In genomic region chr6:26422329-26422728, GRCh38 we compare ENCODE assay signal across 9 cellular contexts. TPM values are rescaled to one million over a fixed set of nuclear protein-coding genes. Genes with fewer than 3 reads are reported as not detected.
DNase-seq lines count a peak whose midpoint lies in the region; ATAC-seq, FAIRE-seq and TF ChIP-seq lines count a peak whose summit lies in the region.
"Had no signal": no experiment of that assay in that cellular context is flagged by ENCODE, and none has a peak within 500 bp of the region (broad histone marks: within the 10 kb centered on the region; RNA-seq: fewer than 3 reads in every experiment).

No MANE protein-coding gene starts in this region.

- H3K9me3 ChIP-seq in HepG2 (ENCODE audit: low read length) (peaks cover 13% of the 10 kb centered on the region), right lobe of liver (no peaks in the 10 kb centered on the region), hepatocyte (ENCODE audit: low read depth) (no peaks in the 10 kb centered on the region)

- POLR2A ChIA-PET in HepG2 (lab: Yijun Ruan, JAX) = interaction anchor here (1.1 kb wide), 1 partner anchor 40 kb away, joined by 3 read pairs; the partner anchor contains the start of gene BTN2A2

- CTCF ChIA-PET in HepG2 (lab: Yijun Ruan, JAX; ENCODE audit: low intra/inter-chr PET ratio, low total read pairs) = no interaction called here

- intact Hi-C loops in HepG2 (cut with micrococcal nuclease; ENCODE audit: unreplicated experiment) (no loop called here), right lobe of liver (cut with DNase I) (no loop called here)

- TF ChIP-seq POLR2A in HepG2 (IDR thresholded peaks at IDR 0.05; ENCODE audit: insufficient read depth in 1 of 2, low read depth in 2 of 2, low read length in 2 of 2) = no peak
- TF ChIP-seq POLR2A in right lobe of liver (IDR thresholded peaks at IDR 0.05) = no peak

- no peak overlapping the region for H2AFZ ChIP-seq in HepG2 (ENCODE audit: low read length)
- H2AFZ ChIP-seq in hepatocyte = no peak overlapping the region

- H3K9me2 ChIP-seq in hepatocyte (replicated peaks; ENCODE audit: insufficient read depth) = no peaks in the 10 kb centered on the region

- no peak overlapping the region for H3K27ac ChIP-seq in HepG2 (ENCODE audit: extremely low read length, insufficient read depth, low read length)
- no peak overlapping the region for H3K27ac ChIP-seq in right lobe of liver
- H3K27ac ChIP-seq in hepatocyte = no peak overlapping the region

- H4K20me1 ChIP-seq in HepG2 (ENCODE audit: insufficient read depth, low read length) (no peaks in the 10 kb centered on the region), hepatocyte (ENCODE audit: insufficient read depth, poor library complexity, severe bottlenecking) (no peaks in the 10 kb centered on the region)

- H3K36me3 ChIP-seq in HepG2 (replicated peaks in 1 of 2; ENCODE audit: control insufficient read depth in 1 of 2, insufficient read depth in 2 of 2, low read length in 2 of 2) (0 out of 5 replicates have a peak, but pooled peaks cover 0 to 9% of the 10 kb centered on the region in 2 experiments), right lobe of liver (no peaks in the 10 kb centered on the region), hepatocyte (replicated peaks; ENCODE audit: insufficient read depth, low read depth) (no peaks in the 10 kb centered on the region)

- peak overlapping the region; percentile 84; the same call in 1 of the 2 replicates for H3K9ac ChIP-seq in HepG2 (ENCODE audit: insufficient read depth, low read depth, low read length)

- TF ChIP-seq EP300 in HepG2 (IDR thresholded peaks at IDR 0.05; ENCODE audit: low read depth in 2 of 2, low read length in 2 of 2) (no peak), HepG2 (CRISPR knock-in tag; IDR thresholded peaks at IDR 0.05; ENCODE audit: borderline replicate concordance) (no peak)

- H3K4me2 ChIP-seq in HepG2 (ENCODE audit: low read depth, low read length) = peak overlapping the region; percentile 98
- H3K4me2 ChIP-seq in hepatocyte = peak overlapping the region; percentile 64

- FAIRE-seq in HepG2 (lab: Jason Lieb, UNC) = no peak

- 89% methylated on average over 3 of the region's 3 CpGs for WGBS in HepG2 (ENCODE audit: low lambda C conversion rate)
- WGBS in right lobe of liver (ENCODE audit: insufficient coverage, low coverage, low lambda C conversion rate, missing lambda C conversion rate) = 96% methylated on average over 3 of the region's 3 CpGs
- WGBS in hepatocyte (ENCODE audit: low lambda C conversion rate, missing lambda C conversion rate) = 89% methylated on average over 3 of the region's 3 CpGs

- BruUV-seq in HepG2 (replicated peaks; lab: Mats Ljungman, UMichigan) = no TSS peak

- in situ Hi-C loops in HepG2 (cut with HindIII; ENCODE audit: extremely low pct_ligation_motif_present, low pct_unique_long_range_greater_than_20kb) = loop anchor here (5.0 kb wide), 1 partner anchor 80 kb away; no protein-coding TSS in a partner anchor

- peaks cover 48% of the 10 kb centered on the region for H3K4me1 ChIP-seq in HepG2 (ENCODE audit: insufficient read depth, low read length)
- H3K4me1 ChIP-seq in right lobe of liver = peaks cover 0 to 13% (median 0%) of the 10 kb centered on the region in 4 donors
- H3K4me1 ChIP-seq in hepatocyte (ENCODE audit: insufficient read depth) = peaks cover 6% of the 10 kb centered on the region

- TF ChIP-seq RAD21 in HepG2 (CRISPR knock-in tag; IDR thresholded peaks at IDR 0.05) = no peak

- no peak for DNase-seq in HepG2 (ENCODE audit: low spot score)
- no peak for DNase-seq in right lobe of liver
- no peak for DNase-seq in hepatocyte (ENCODE audit: low spot score)
- DNase-seq in activated CD8-positive, alpha-beta memory T cell treated with anti-CD3 and anti-CD28 coated beads, Interleukin-2, amount 50 U/mL, for 48 hours = no peak
- DNase-seq: activated CD8-positive, alpha-beta memory T cell treated with anti-CD3 and anti-CD28 coated beads for 24 hours; NCI-H1092 treated with DMSO at 0.1 percent for 48 hours; stimulated activated CD4-positive, alpha-beta T cell treated with anti-CD3 and anti-CD28 coated beads, Interleukin-1b, Interleukin-23, amount 100 ng/mL, for 48 hours had no signal

- ATAC-seq in HepG2 = no peak
- ATAC-seq in right lobe of liver = no peak
- ATAC-seq in GM18861 (IDR thresholded peaks at IDR 0.05; ENCODE audit: unreplicated experiment) = no peak
- no peak for ATAC-seq in GM19455 (IDR thresholded peaks at IDR 0.05; ENCODE audit: unreplicated experiment)

- H3K27me3 ChIP-seq in HepG2 (ENCODE audit: control insufficient read depth in 1 of 2, insufficient read depth in 2 of 2, low read length in 2 of 2) = no peaks in the 10 kb centered on the region; a peak in 1 of 5 replicates
- no peaks in the 10 kb centered on the region for H3K27me3 ChIP-seq in right lobe of liver
- H3K27me3 ChIP-seq in hepatocyte = no peaks in the 10 kb centered on the region

- no peaks in the 10 kb centered on the region for H3K79me2 ChIP-seq in HepG2 (ENCODE audit: insufficient read depth, low read length)
- peaks cover 15% of the 10 kb centered on the region for H3K79me2 ChIP-seq in hepatocyte

- TF ChIP-seq CTCF in HepG2 (CRISPR knock-in tag; IDR thresholded peaks at IDR 0.05) (no peak), right lobe of liver (IDR thresholded peaks at IDR 0.05) (no peak), hepatocyte (IDR thresholded peaks at IDR 0.05; ENCODE audit: poor library complexity) (no peak)

- H3K4me3 ChIP-seq in HepG2 (replicated peaks in 1 of 3; ENCODE audit: insufficient read depth in 1 of 3, low read depth in 2 of 3, low read length in 3 of 3) (peak overlapping the region in 2 of 3 experiments; percentile 80 to 85; a peak in 4 of 6 replicates), right lobe of liver (no peak overlapping the region), hepatocyte (peak overlapping the region; percentile 45)

RNA-seq across cellular contexts. Expression of gene BTN3A3, which starts 18.0 kb away (rescaled TPM):
- total RNA-seq in HepG2 (2016; rRNA removed; fragmentation: Illumina TruSeq; extraction: Trizol) (2.9 and 4.3 TPM in 2 replicates), right lobe of liver (10 to 100 TPM in 3 of 6 experiments, 1 to 10 TPM in 3; 5.2 to 13.8 (median 9.1) TPM), hepatocyte (3.8 and 7.5 TPM in 2 replicates)
- total RNA-seq in HepG2 (2016; cell fraction: cytosol; rRNA removed; fragmentation: Illumina TruSeq; extraction: Trizol; ENCODE audit: low read depth) = 1.1 and 1.8 TPM in 2 replicates
- 4.0 and 5.3 TPM in 2 replicates for total RNA-seq in HepG2 (2016; cell fraction: insoluble cytoplasmic fraction; rRNA removed; fragmentation: Illumina TruSeq; extraction: Trizol)
- total RNA-seq in HepG2 (2016; cell fraction: membrane; rRNA removed; fragmentation: Illumina TruSeq; extraction: Trizol) = 1.1 and 2.7 TPM in 2 replicates
- total RNA-seq in HepG2 (2016; cell fraction: nucleus; rRNA removed; fragmentation: Illumina TruSeq; extraction: Trizol) = 10.3 and 12.7 TPM in 2 replicates
- polyA plus RNA-seq in HepG2 (2011; rRNA removed) (5.0 and 6.3 TPM in 2 replicates), hepatocyte (3.9 and 4.3 TPM in 2 replicates)
- polyA plus RNA-seq in HepG2 (2011; cell fraction: cytosol; rRNA removed) = 2.3 and 3.7 TPM in 2 replicates
- polyA plus RNA-seq in HepG2 (2011; cell fraction: nucleus; rRNA removed) = 12.9 and 22.9 TPM in 2 replicates
- 3.7 and 5.2 TPM in 2 replicates for polyA plus RNA-seq in HepG2 (2012)
- polyA plus RNA-seq in HepG2 (2016; cell fraction: cytosol; fragmentation: Illumina TruSeq; extraction: Trizol; ENCODE audit: low read depth) = 0.26 and 0.36 TPM in 2 replicates
- 1.9 and 2.2 TPM in 2 replicates for polyA plus RNA-seq in HepG2 (2016; cell fraction: insoluble cytoplasmic fraction; fragmentation: Illumina TruSeq; extraction: Trizol; ENCODE audit: low read depth)
- 0.65 and 0.73 TPM in 2 replicates for polyA plus RNA-seq in HepG2 (2016; cell fraction: membrane; fragmentation: Illumina TruSeq; extraction: Trizol; ENCODE audit: low read depth)
- polyA plus RNA-seq in HepG2 (2016; cell fraction: nucleus; fragmentation: Illumina TruSeq; extraction: Trizol; ENCODE audit: insufficient read depth, low read depth) = 13.4 and 14.1 TPM in 2 replicates
- 8.0 and 29.3 TPM in 2 replicates for polyA minus RNA-seq in HepG2 (2011; rRNA and poly(A)+ RNA removed; ENCODE audit: low replicate concordance)
- 1.1 and 1.4 TPM in 2 replicates for polyA minus RNA-seq in HepG2 (2011; cell fraction: cytosol; rRNA and poly(A)+ RNA removed)
- 10.0 and 27.5 TPM in 2 replicates for polyA minus RNA-seq in HepG2 (2011; cell fraction: nucleus; rRNA and poly(A)+ RNA removed)

RNA-seq across cellular contexts. Expression of gene BTN3A1, which starts 20.3 kb away (rescaled TPM):
- total RNA-seq in HepG2 (2016; rRNA removed; fragmentation: Illumina TruSeq; extraction: Trizol) (8.1 and 13.3 TPM in 2 replicates), right lobe of liver (10 to 100 TPM in 4 of 6 experiments, 1 to 10 TPM in 2; 9.0 to 15.9 (median 10.6) TPM), hepatocyte (18.4 and 20.4 TPM in 2 replicates)
- total RNA-seq in HepG2 (2016; cell fraction: cytosol; rRNA removed; fragmentation: Illumina TruSeq; extraction: Trizol; ENCODE audit: low read depth) = 3.0 and 3.2 TPM in 2 replicates
- total RNA-seq in HepG2 (2016; cell fraction: insoluble cytoplasmic fraction; rRNA removed; fragmentation: Illumina TruSeq; extraction: Trizol) = 8.0 and 11.8 TPM in 2 replicates
- 7.8 and 8.0 TPM in 2 replicates for total RNA-seq in HepG2 (2016; cell fraction: membrane; rRNA removed; fragmentation: Illumina TruSeq; extraction: Trizol)
- total RNA-seq in HepG2 (2016; cell fraction: nucleus; rRNA removed; fragmentation: Illumina TruSeq; extraction: Trizol) = 15.9 and 17.1 TPM in 2 replicates
- polyA plus RNA-seq in HepG2 (2011; rRNA removed) (14.0 and 17.0 TPM in 2 replicates), hepatocyte (10.9 and 12.9 TPM in 2 replicates)
- polyA plus RNA-seq in HepG2 (2011; cell fraction: cytosol; rRNA removed) = 6.9 and 9.3 TPM in 2 replicates
- 29.0 and 46.1 TPM in 2 replicates for polyA plus RNA-seq in HepG2 (2011; cell fraction: nucleus; rRNA removed)
- 9.4 and 11.5 TPM in 2 replicates for polyA plus RNA-seq in HepG2 (2012)
- 0.54 and 0.75 TPM in 2 replicates for polyA plus RNA-seq in HepG2 (2016; cell fraction: cytosol; fragmentation: Illumina TruSeq; extraction: Trizol; ENCODE audit: low read depth)
- polyA plus RNA-seq in HepG2 (2016; cell fraction: insoluble cytoplasmic fraction; fragmentation: Illumina TruSeq; extraction: Trizol; ENCODE audit: low read depth) = 4.6 and 4.8 TPM in 2 replicates
- 2.4 and 2.5 TPM in 2 replicates for polyA plus RNA-seq in HepG2 (2016; cell fraction: membrane; fragmentation: Illumina TruSeq; extraction: Trizol; ENCODE audit: low read depth)
- polyA plus RNA-seq in HepG2 (2016; cell fraction: nucleus; fragmentation: Illumina TruSeq; extraction: Trizol; ENCODE audit: insufficient read depth, low read depth) = 27.2 and 30.6 TPM in 2 replicates
- polyA minus RNA-seq in HepG2 (2011; rRNA and poly(A)+ RNA removed; ENCODE audit: low replicate concordance) = 46.1 and 68.9 TPM in 2 replicates
- polyA minus RNA-seq in HepG2 (2011; cell fraction: cytosol; rRNA and poly(A)+ RNA removed) = 8.0 and 8.9 TPM in 2 replicates
- polyA minus RNA-seq in HepG2 (2011; cell fraction: nucleus; rRNA and poly(A)+ RNA removed) = 17.8 and 27.4 TPM in 2 replicates

RNA-seq across cellular contexts. Expression of gene BTN2A1, which starts 35.4 kb away (rescaled TPM):
- total RNA-seq in HepG2 (2016; rRNA removed; fragmentation: Illumina TruSeq; extraction: Trizol) (9.1 and 16.4 TPM in 2 replicates), right lobe of liver (1 to 10 TPM; 3.6 to 8.3 (median 5.2) TPM), hepatocyte (20.0 and 21.4 TPM in 2 replicates)
- 2.8 and 3.8 TPM in 2 replicates for total RNA-seq in HepG2 (2016; cell fraction: cytosol; rRNA removed; fragmentation: Illumina TruSeq; extraction: Trizol; ENCODE audit: low read depth)
- total RNA-seq in HepG2 (2016; cell fraction: insoluble cytoplasmic fraction; rRNA removed; fragmentation: Illumina TruSeq; extraction: Trizol) = 9.2 and 15.3 TPM in 2 replicates
- total RNA-seq in HepG2 (2016; cell fraction: membrane; rRNA removed; fragmentation: Illumina TruSeq; extraction: Trizol) = 5.5 and 6.0 TPM in 2 replicates
- 18.6 and 21.3 TPM in 2 replicates for total RNA-seq in HepG2 (2016; cell fraction: nucleus; rRNA removed; fragmentation: Illumina TruSeq; extraction: Trizol)
- polyA plus RNA-seq in HepG2 (2011; rRNA removed) (30.4 and 35.0 TPM in 2 replicates), hepatocyte (14.9 and 17.9 TPM in 2 replicates)
- 23.7 and 28.2 TPM in 2 replicates for polyA plus RNA-seq in HepG2 (2011; cell fraction: cytosol; rRNA removed)
- polyA plus RNA-seq in HepG2 (2011; cell fraction: nucleus; rRNA removed) = 33.3 and 38.3 TPM in 2 replicates
- polyA plus RNA-seq in HepG2 (2012) = 18.7 and 23.0 TPM in 2 replicates
- 2.6 and 3.2 TPM in 2 replicates for polyA plus RNA-seq in HepG2 (2016; cell fraction: cytosol; fragmentation: Illumina TruSeq; extraction: Trizol; ENCODE audit: low read depth)
- polyA plus RNA-seq in HepG2 (2016; cell fraction: insoluble cytoplasmic fraction; fragmentation: Illumina TruSeq; extraction: Trizol; ENCODE audit: low read depth) = 11.1 TPM in 2 replicates
- 3.3 and 3.5 TPM in 2 replicates for polyA plus RNA-seq in HepG2 (2016; cell fraction: membrane; fragmentation: Illumina TruSeq; extraction: Trizol; ENCODE audit: low read depth)
- 49.0 and 49.2 TPM in 2 replicates for polyA plus RNA-seq in HepG2 (2016; cell fraction: nucleus; fragmentation: Illumina TruSeq; extraction: Trizol; ENCODE audit: insufficient read depth, low read depth)
- 23.9 and 31.6 TPM in 2 replicates for polyA minus RNA-seq in HepG2 (2011; rRNA and poly(A)+ RNA removed; ENCODE audit: low replicate concordance)
- 10.4 and 12.6 TPM in 2 replicates for polyA minus RNA-seq in HepG2 (2011; cell fraction: cytosol; rRNA and poly(A)+ RNA removed)
- polyA minus RNA-seq in HepG2 (2011; cell fraction: nucleus; rRNA and poly(A)+ RNA removed) = 25.0 and 37.0 TPM in 2 replicates

RNA-seq across cellular contexts. Expression of gene BTN2A2, which starts 39.4 kb away (rescaled TPM):
- total RNA-seq in HepG2 (2016; rRNA removed; fragmentation: Illumina TruSeq; extraction: Trizol) (6.0 and 12.2 TPM in 2 replicates), right lobe of liver (1 to 10 TPM; 1.9 to 5.3 (median 3.7) TPM), hepatocyte (12.8 and 17.3 TPM in 2 replicates)
- total RNA-seq in HepG2 (2016; cell fraction: cytosol; rRNA removed; fragmentation: Illumina TruSeq; extraction: Trizol; ENCODE audit: low read depth) = 2.6 and 2.7 TPM in 2 replicates
- total RNA-seq in HepG2 (2016; cell fraction: insoluble cytoplasmic fraction; rRNA removed; fragmentation: Illumina TruSeq; extraction: Trizol) = 5.9 and 11.3 TPM in 2 replicates
- total RNA-seq in HepG2 (2016; cell fraction: membrane; rRNA removed; fragmentation: Illumina TruSeq; extraction: Trizol) = 3.3 and 3.6 TPM in 2 replicates
- total RNA-seq in HepG2 (2016; cell fraction: nucleus; rRNA removed; fragmentation: Illumina TruSeq; extraction: Trizol) = 18.5 and 19.7 TPM in 2 replicates
- polyA plus RNA-seq in HepG2 (2011; rRNA removed) (10.8 and 15.4 TPM in 2 replicates), hepatocyte (8.2 and 10.6 TPM in 2 replicates)
- polyA plus RNA-seq in HepG2 (2011; cell fraction: cytosol; rRNA removed) = 8.1 and 9.6 TPM in 2 replicates
- 24.5 and 30.2 TPM in 2 replicates for polyA plus RNA-seq in HepG2 (2011; cell fraction: nucleus; rRNA removed)
- 8.5 and 8.6 TPM in 2 replicates for polyA plus RNA-seq in HepG2 (2012)
- polyA plus RNA-seq in HepG2 (2016; cell fraction: cytosol; fragmentation: Illumina TruSeq; extraction: Trizol; ENCODE audit: low read depth) = 0.77 and 0.96 TPM in 2 replicates
- polyA plus RNA-seq in HepG2 (2016; cell fraction: insoluble cytoplasmic fraction; fragmentation: Illumina TruSeq; extraction: Trizol; ENCODE audit: low read depth) = 4.7 and 5.5 TPM in 2 replicates
- polyA plus RNA-seq in HepG2 (2016; cell fraction: membrane; fragmentation: Illumina TruSeq; extraction: Trizol; ENCODE audit: low read depth) = 1.7 and 2.0 TPM in 2 replicates
- 17.6 and 22.8 TPM in 2 replicates for polyA plus RNA-seq in HepG2 (2016; cell fraction: nucleus; fragmentation: Illumina TruSeq; extraction: Trizol; ENCODE audit: insufficient read depth, low read depth)
- polyA minus RNA-seq in HepG2 (2011; rRNA and poly(A)+ RNA removed; ENCODE audit: low replicate concordance) = 2.5 and 22.6 TPM in 2 replicates
- 6.1 and 6.4 TPM in 2 replicates for polyA minus RNA-seq in HepG2 (2011; cell fraction: cytosol; rRNA and poly(A)+ RNA removed)
- 29.2 and 34.7 TPM in 2 replicates for polyA minus RNA-seq in HepG2 (2011; cell fraction: nucleus; rRNA and poly(A)+ RNA removed)

RNA-seq across cellular contexts. Expression of gene BTN3A2, which starts 57.3 kb away (rescaled TPM):
- 18.9 and 21.3 TPM in 2 replicates for total RNA-seq in HepG2 (2016; rRNA removed; fragmentation: Illumina TruSeq; extraction: Trizol)
- total RNA-seq in HepG2 (2016; cell fraction: cytosol; rRNA removed; fragmentation: Illumina TruSeq; extraction: Trizol; ENCODE audit: low read depth) = 3.4 and 4.3 TPM in 2 replicates
- total RNA-seq in HepG2 (2016; cell fraction: insoluble cytoplasmic fraction; rRNA removed; fragmentation: Illumina TruSeq; extraction: Trizol) = 17.8 and 20.4 TPM in 2 replicates
- total RNA-seq in HepG2 (2016; cell fraction: membrane; rRNA removed; fragmentation: Illumina TruSeq; extraction: Trizol) = 13.3 and 13.9 TPM in 2 replicates
- 16.6 and 20.6 TPM in 2 replicates for total RNA-seq in HepG2 (2016; cell fraction: nucleus; rRNA removed; fragmentation: Illumina TruSeq; extraction: Trizol)
- 36.2 and 36.3 TPM in 2 replicates for polyA plus RNA-seq in HepG2 (2011; rRNA removed)
- polyA plus RNA-seq in HepG2 (2011; cell fraction: cytosol; rRNA removed) = 28.2 and 31.2 TPM in 2 replicates
- polyA plus RNA-seq in HepG2 (2011; cell fraction: nucleus; rRNA removed) = 36.5 and 54.5 TPM in 2 replicates
- polyA plus RNA-seq in HepG2 (2012) = 22.7 and 24.1 TPM in 2 replicates
- 3.2 and 3.3 TPM in 2 replicates for polyA plus RNA-seq in HepG2 (2016; cell fraction: cytosol; fragmentation: Illumina TruSeq; extraction: Trizol; ENCODE audit: low read depth)
- 14.2 and 14.4 TPM in 2 replicates for polyA plus RNA-seq in HepG2 (2016; cell fraction: insoluble cytoplasmic fraction; fragmentation: Illumina TruSeq; extraction: Trizol; ENCODE audit: low read depth)
- 8.3 and 9.3 TPM in 2 replicates for polyA plus RNA-seq in HepG2 (2016; cell fraction: membrane; fragmentation: Illumina TruSeq; extraction: Trizol; ENCODE audit: low read depth)
- polyA plus RNA-seq in HepG2 (2016; cell fraction: nucleus; fragmentation: Illumina TruSeq; extraction: Trizol; ENCODE audit: insufficient read depth, low read depth) = 33.8 and 37.9 TPM in 2 replicates
- polyA minus RNA-seq in HepG2 (2011; rRNA and poly(A)+ RNA removed; ENCODE audit: low replicate concordance) = 35.9 and 51.8 TPM in 2 replicates
- polyA minus RNA-seq in HepG2 (2011; cell fraction: cytosol; rRNA and poly(A)+ RNA removed) = 12.0 and 17.2 TPM in 2 replicates
- 21.9 and 35.8 TPM in 2 replicates for polyA minus RNA-seq in HepG2 (2011; cell fraction: nucleus; rRNA and poly(A)+ RNA removed)
- total RNA-seq in right lobe of liver = 10 to 100 TPM in 5 of 6 experiments, 1 to 10 TPM in 1; 7.7 to 21.6 (median 15.4) TPM
- 8.3 and 10.8 TPM in 2 replicates for total RNA-seq in hepatocyte
- polyA plus RNA-seq in hepatocyte = 6.5 and 7.4 TPM in 2 replicates

Comparison
In these comparisons a context has a peak if more than half of its experiments do, and no peak if none do; other contexts are left out.
1. H3K4me3 ChIP-seq: peak in HepG2 (2 of 3) and hepatocyte (single experiment); none in right lobe of liver (0 of 3).